ENCODE assay signal across 34 cellular contexts in genomic region chr20:63492982-63493381, GRCh38. TPM values are rescaled to one million over a fixed set of nuclear protein-coding genes. Genes with fewer than 3 reads are reported as not detected.
"Had no signal": no experiment of that assay in that cellular context is flagged by ENCODE, and none has a peak within 500 bp of the region (broad histone marks: within the 10 kb centered on the region; RNA-seq: fewer than 3 reads in every experiment).

No MANE protein-coding gene starts in this region.

- H3K4me1 Mint-ChIP-seq: activated CD8-positive, alpha-beta memory T cell treated with anti-CD3 and anti-CD28 coated beads, Interleukin-2, amount 10 ng/mL, durations not matched to agents 7 days and 5 days had no signal

- H3K27ac Mint-ChIP-seq: activated CD4-positive, alpha-beta memory T cell treated with anti-CD3 and anti-CD28 coated beads, Interleukin-2, amount 10 ng/mL, durations not matched to agents 7 days and 5 days; activated CD8-positive, alpha-beta memory T cell treated with anti-CD3 and anti-CD28 coated beads, Interleukin-2, amount 10 ng/mL, durations not matched to agents 7 days and 5 days; activated naive CD4-positive, alpha-beta T cell treated with anti-CD3 and anti-CD28 coated beads, Interleukin-2, amount 10 ng/mL, durations not matched to agents 7 days and 5 days; activated naive CD8-positive, alpha-beta T cell; activated naive CD8-positive, alpha-beta T cell treated with anti-CD3 and anti-CD28 coated beads, Interleukin-2, amount 50 U/mL, for 24 hours; IgD-negative memory B cell had no signal

- H3K9me3 Mint-ChIP-seq: activated CD4-positive, alpha-beta memory T cell treated with anti-CD3 and anti-CD28 coated beads, Interleukin-2, amount 10 ng/mL, durations not matched to agents 7 days and 5 days; activated naive CD4-positive, alpha-beta T cell treated with anti-CD3 and anti-CD28 coated beads, Interleukin-2, amount 10 ng/mL, durations not matched to agents 7 days and 5 days; IgD-negative memory B cell had no signal

- ATAC-seq: activated CD8-positive, alpha-beta memory T cell treated with anti-CD3 and anti-CD28 coated beads, Interleukin-2, amount 10 ng/mL, durations not matched to agents 7 days and 5 days; activated naive CD8-positive, alpha-beta T cell treated with anti-CD3 and anti-CD28 coated beads, Interleukin-2, amount 50 U/mL, for 24 hours; Panc1 had no signal

- H3K4me3 Mint-ChIP-seq: activated CD4-positive, alpha-beta memory T cell treated with anti-CD3 and anti-CD28 coated beads, Interleukin-2, amount 10 ng/mL, durations not matched to agents 7 days and 5 days; activated CD8-positive, alpha-beta memory T cell treated with anti-CD3 and anti-CD28 coated beads, Interleukin-2, amount 10 ng/mL, durations not matched to agents 7 days and 5 days; activated naive CD4-positive, alpha-beta T cell treated with anti-CD3 and anti-CD28 coated beads, Interleukin-2, amount 10 ng/mL, durations not matched to agents 7 days and 5 days; activated naive CD8-positive, alpha-beta T cell; activated naive CD8-positive, alpha-beta T cell treated with anti-CD3 and anti-CD28 coated beads, Interleukin-2, amount 50 U/mL, for 24 hours; brain had no signal

- H3K27ac ChIP-seq: WERI-Rb-1 had no signal

- DNase-seq: activated CD4-positive, alpha-beta memory T cell treated with anti-CD3 and anti-CD28 coated beads, Interleukin-2, amount 10 ng/mL, durations not matched to agents 7 days and 5 days; activated CD4-positive, alpha-beta T cell treated with anti-CD3 and anti-CD28 coated beads for 1 hour; activated CD4-positive, alpha-beta T cell treated with anti-CD3 and anti-CD28 coated beads for 48 hours; activated CD4-positive, CD25-positive, alpha-beta regulatory T cell; activated CD8-positive, alpha-beta memory T cell treated with anti-CD3 and anti-CD28 coated beads for 24 hours; activated CD8-positive, alpha-beta memory T cell treated with anti-CD3 and anti-CD28 coated beads, Interleukin-2, amount 10 ng/mL, durations not matched to agents 7 days and 5 days; activated CD8-positive, alpha-beta memory T cell treated with anti-CD3 and anti-CD28 coated beads, Interleukin-2, amount 50 U/mL, for 48 hours; activated effector memory CD4-positive, alpha-beta T cell treated with Interleukin-2 at 50 U/mL for 16 hours; activated naive CD4-positive, alpha-beta T cell treated with anti-CD3 and anti-CD28 coated beads, Interleukin-2, amount 10 ng/mL, durations not matched to agents 7 days and 5 days; activated naive CD8-positive, alpha-beta T cell treated with anti-CD3 and anti-CD28 coated beads, Interleukin-2, amount 50 U/mL, for 24 hours; activated T-cell treated with anti-CD3 and anti-CD28 coated beads, Interleukin-2, amount 50 U/mL, for 48 hours; anterior cingulate cortex; Karpas-422; KBM-7; NCI-H1105; NCI-H1417 treated with DMSO at 0.1 percent for 48 hours; NCI-H187 treated with DMSO at 0.1 percent for 48 hours; NCI-H2081 treated with DMSO at 0.1 percent for 48 hours; NCI-H226; NCI-H446 treated with DMSO at 0.1 percent for 48 hours; NCI-H524; NCI-H69; RPMI8226; SW 1271; T-helper 1 cell; T-helper 2 cell; T1000; WERI-Rb-1 had no signal

- H3K36me3 Mint-ChIP-seq: activated CD8-positive, alpha-beta memory T cell treated with anti-CD3 and anti-CD28 coated beads, Interleukin-2, amount 10 ng/mL, durations not matched to agents 7 days and 5 days; activated naive CD4-positive, alpha-beta T cell treated with anti-CD3 and anti-CD28 coated beads, Interleukin-2, amount 10 ng/mL, durations not matched to agents 7 days and 5 days; activated naive CD8-positive, alpha-beta T cell; IgD-negative memory B cell had no signal

RNA-seq across cellular contexts. Expression of gene KCNQ2, which starts 20.5 kb away (rescaled TPM):
- total RNA-seq: activated CD4-positive, alpha-beta memory T cell treated with anti-CD3 and anti-CD28 coated beads, Interleukin-2, amount 10 ng/mL, durations not matched to agents 7 days and 5 days; bronchial epithelial cell; MCF 10A had no signal

RNA-seq across cellular contexts. Expression of gene SRMS, which starts 54.6 kb away (rescaled TPM):
- total RNA-seq: activated CD4-positive, alpha-beta memory T cell treated with anti-CD3 and anti-CD28 coated beads, Interleukin-2, amount 10 ng/mL, durations not matched to agents 7 days and 5 days; activated CD8-positive, alpha-beta memory T cell treated with anti-CD3 and anti-CD28 coated beads, Interleukin-2, amount 10 ng/mL, durations not matched to agents 7 days and 5 days had no signal
